Comparison of ENCODE assay signal across 9 cellular contexts in genomic region chr3:14391033-14391432, GRCh38. TPM values are rescaled to one million over a fixed set of nuclear protein-coding genes. Genes with fewer than 3 reads are reported as not detected.
DNase-seq lines count a peak whose midpoint lies in the region; ATAC-seq and TF ChIP-seq lines count a peak whose summit lies in the region.
"Had no signal": no experiment of that assay in that cellular context is flagged by ENCODE, and none has a peak within 500 bp of the region (broad histone marks: within the 10 kb centered on the region; RNA-seq: fewer than 3 reads in every experiment).

No MANE protein-coding gene starts in this region.

- in situ Hi-C loops in GM23248 (cut with MboI), result no loop called here

- H3K27me3 ChIP-seq in GM23248 (replicated peaks; ENCODE audit: insufficient read depth), result peaks cover 1% of the 10 kb centered on the region; the same call in 1 of the 2 replicates
- H3K27me3 ChIP-seq in suprapubic skin, result no peaks in the 10 kb centered on the region
- H3K27me3 ChIP-seq: tibial nerve had no signal

- TF ChIP-seq CTCF in OCI-LY7 (conservative IDR thresholded peaks at IDR 0.05; ENCODE audit: low read length) (no peak), suprapubic skin (IDR thresholded peaks at IDR 0.05) (no peak)

- TF ChIP-seq POLR2A in suprapubic skin (IDR thresholded peaks at IDR 0.05), result no peak

- peaks cover 0 to 9% of the 10 kb centered on the region in 2 donors for H3K27me3 Mint-ChIP-seq in effector memory CD8-positive, alpha-beta T cell

- H3K4me1 ChIP-seq in GM23248 (ENCODE audit: insufficient read depth), result peaks cover 7% of the 10 kb centered on the region
- peaks cover 81% of the 10 kb centered on the region for H3K4me1 ChIP-seq in OCI-LY7 (ENCODE audit: insufficient read depth, low read length, poor library complexity, severe bottlenecking)
- no peaks in the 10 kb centered on the region for H3K4me1 ChIP-seq in suprapubic skin
- H3K4me1 ChIP-seq: tibial nerve had no signal

- intact Hi-C loops in OCI-LY7 (cut with micrococcal nuclease; ENCODE audit: unreplicated experiment), result loop anchor here (5.0 kb wide), 1 partner anchor 129 kb away; no protein-coding TSS in a partner anchor
- intact Hi-C loops in sciatic nerve (cut with DNase I), result no loop called here

- no peaks in the 10 kb centered on the region for H3K9me3 Mint-ChIP-seq in effector memory CD8-positive, alpha-beta T cell

- CTCF ChIA-PET in OCI-LY7 (lab: Charles Lee; ENCODE audit: unreplicated experiment), result interaction anchor here (0.6 kb wide), 1 partner anchor 113 kb away, joined by 3 read pairs; no protein-coding TSS in a partner anchor

- H4K20me1 ChIP-seq in GM23248 (ENCODE audit: insufficient read depth) (no peaks in the 10 kb centered on the region), OCI-LY7 (ENCODE audit: insufficient read depth, low read length) (no peaks in the 10 kb centered on the region)

- peak; percentile 75 for ATAC-seq in sciatic nerve
- ATAC-seq in effector memory CD8-positive, alpha-beta T cell (replicated peaks), result no peak

- TF ChIP-seq EP300 in suprapubic skin (IDR thresholded peaks at IDR 0.05), result no peak

- H3K9ac ChIP-seq in GM23248, result no peak overlapping the region

- H3K36me3 ChIP-seq in GM23248 (ENCODE audit: low read depth) (no peaks in the 10 kb centered on the region), OCI-LY7 (ENCODE audit: insufficient read depth, low read length) (no peaks in the 10 kb centered on the region), suprapubic skin (no peaks in the 10 kb centered on the region)
- H3K36me3 ChIP-seq: tibial nerve had no signal

- no peak overlapping the region for H3K4me3 Mint-ChIP-seq in effector memory CD8-positive, alpha-beta T cell

- H3K27ac ChIP-seq in GM23248 (no peak overlapping the region), OCI-LY7 (ENCODE audit: low read depth, low read length, poor library complexity, severe bottlenecking) (peak overlapping the region; percentile 97), suprapubic skin (no peak overlapping the region)
- H3K27ac ChIP-seq: tibial nerve had no signal

- peak overlapping the region; percentile 50 for H3K4me2 ChIP-seq in GM23248 (ENCODE audit: unreplicated experiment)
- peak overlapping the region; percentile 29 for H3K4me2 ChIP-seq in OCI-LY7 (ENCODE audit: low read length)

- no peaks in the 10 kb centered on the region for H3K4me1 Mint-ChIP-seq in effector memory CD8-positive, alpha-beta T cell (ENCODE audit: low read depth in 2 of 2)

- DNase-seq in GM23248, result peak; percentile 92
- DNase-seq in OCI-LY7 (ENCODE audit: low spot score), result no peak
- peak; percentile 84 for DNase-seq in fibroblast of peridontal ligament (ENCODE audit: extremely low read depth)
- DNase-seq in sciatic nerve (ENCODE audit: low spot score), result no peak
- DNase-seq in suprapubic skin (ENCODE audit: low spot score in 2 of 2), result no peak
- DNase-seq in Kasumi-1 (lab: John Stamatoyannopoulos, UW), result no peak
- no peak for DNase-seq in effector memory CD8-positive, alpha-beta T cell
- no peak for DNase-seq in DMS114 treated with DMSO at 0.1 percent for 48 hours (lab: John Stamatoyannopoulos, UW; ENCODE audit: unreplicated experiment)

- H3K9me3 ChIP-seq in GM23248 (ENCODE audit: low read depth), result no peaks in the 10 kb centered on the region
- H3K9me3 ChIP-seq in OCI-LY7 (ENCODE audit: low read length), result no peaks in the 10 kb centered on the region
- H3K9me3 ChIP-seq in suprapubic skin, result no peaks in the 10 kb centered on the region
- H3K9me3 ChIP-seq: tibial nerve had no signal

- POLR2A ChIA-PET in OCI-LY7 (lab: Charles Lee), result interaction anchor here (0.7 to 1.8 kb wide), 7 partner anchors 9 to 16 kb away, joined by 3 to 12 read pairs (median 5); partner anchors contain the start of gene SLC6A6

- WGBS in GM23248 (ENCODE audit: low coverage in 1 of 2, low lambda C conversion rate in 2 of 2, missing lambda C conversion rate in 2 of 2), 2 experiments, result 24 to 26% methylated on average over 4 of the region's 4 CpGs
- 47% methylated on average over 4 of the region's 4 CpGs for WGBS in suprapubic skin

- H3K36me3 Mint-ChIP-seq in effector memory CD8-positive, alpha-beta T cell (ENCODE audit: insufficient read depth), result peaks cover 3% of the 10 kb centered on the region

- H3K4me3 ChIP-seq in GM23248 (no peak overlapping the region), OCI-LY7 (ENCODE audit: low read depth, low read length, poor library complexity, severe bottlenecking) (no peak overlapping the region), suprapubic skin (no peak overlapping the region)
- H3K4me3 ChIP-seq: tibial nerve had no signal

- H3K9me2 ChIP-seq in GM23248 (ENCODE audit: insufficient read depth) (no peaks in the 10 kb centered on the region), OCI-LY7 (ENCODE audit: insufficient read depth, low read length) (no peaks in the 10 kb centered on the region)

- H3K79me2 ChIP-seq in GM23248 (ENCODE audit: insufficient read depth) (no peaks in the 10 kb centered on the region), OCI-LY7 (ENCODE audit: insufficient read depth, low read depth, low read length) (no peaks in the 10 kb centered on the region)

- no TSS peak for BruUV-seq in OCI-LY7 (replicated peaks; lab: Mats Ljungman, UMichigan)

- H2AFZ ChIP-seq in GM23248 (no peak overlapping the region), OCI-LY7 (ENCODE audit: low read length) (peak overlapping the region; percentile 27; the same call in 1 of the 2 replicates)

- no peaks in the 10 kb centered on the region for H3F3A ChIP-seq in GM23248 (ENCODE audit: insufficient read depth)

- H3K27ac Mint-ChIP-seq in effector memory CD8-positive, alpha-beta T cell, result no peak overlapping the region

RNA-seq across cellular contexts. Expression of gene SLC6A6, which starts 11.4 kb away (rescaled TPM):
- 10.6 and 13.4 TPM in 2 replicates for total RNA-seq in GM23248 (2014; rRNA removed; shearing (Covaris generic))
- polyA plus RNA-seq in GM23248 (2016; fragmentation: Nextera tagmentation; extraction: Ambion mirVana), result 4.6 and 4.7 TPM in 2 replicates
- total RNA-seq in OCI-LY7 (2014; rRNA removed; shearing (Covaris generic)), result 36.7 and 43.0 TPM in 2 replicates
- 44.6 and 51.8 TPM in 2 replicates for total RNA-seq in OCI-LY7 (2022)
- 37.5 TPM for total RNA-seq in sciatic nerve
- 100 to 1,000 TPM in 2 of 4 donors, 10 to 100 TPM in 2; 85.4 to 149 (median 102) TPM for total RNA-seq in suprapubic skin

Comparison
In these comparisons a context has a peak if more than half of its experiments do, and no peak if none do; other contexts are left out.
1. DNase-seq: peak in GM23248 (single experiment) and fibroblast of peridontal ligament (single experiment); none in OCI-LY7 (single experiment), sciatic nerve (single experiment), suprapubic skin (0 of 2), Kasumi-1 (0 of 2), effector memory CD8-positive, alpha-beta T cell (0 of 3) and DMS114 treated with DMSO at 0.1 percent for 48 hours (single experiment).